ENCODE assay signal across 27 cellular contexts in the genomic region with DNA sequence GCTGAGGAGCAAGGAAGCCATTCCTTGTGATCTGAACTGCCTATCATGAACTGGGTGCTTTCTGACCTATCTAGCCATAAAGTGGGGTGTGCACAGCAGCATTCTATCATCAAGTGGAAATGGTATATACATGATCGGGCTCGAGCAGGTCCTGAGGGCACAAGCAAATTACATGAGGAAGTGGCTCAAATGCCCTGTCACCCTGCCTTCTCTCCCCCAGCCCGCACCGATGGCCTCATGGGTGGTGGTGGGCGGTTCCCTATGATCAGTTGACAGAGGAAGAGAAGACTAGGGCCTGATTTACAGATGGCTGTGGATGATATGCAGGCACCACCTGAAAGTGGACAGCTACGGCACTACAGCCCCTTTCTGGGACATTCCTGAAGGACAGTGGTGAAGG.
"Had no signal": no experiment of that assay in that cellular context is flagged by ENCODE, and none has a peak within 500 bp of the region (broad histone marks: within the 10 kb centered on the region; RNA-seq: fewer than 3 reads in every experiment).

No MANE protein-coding gene starts in this region.

- H3K4me3 ChIP-seq: K562, SJCRH30, SK-N-MC had no signal

- DNase-seq: activated CD4-positive, alpha-beta memory T cell treated with anti-CD3 and anti-CD28 coated beads for 36 hours; activated CD4-positive, alpha-beta T cell treated with anti-CD3 and anti-CD28 coated beads for 36 hours; activated CD4-positive, alpha-beta T cell treated with anti-CD3 and anti-CD28 coated beads, Interleukin-2, amount 50 U/mL, for 1 hour; activated CD8-positive, alpha-beta memory T cell treated with anti-CD3 and anti-CD28 coated beads, Interleukin-2, amount 50 U/mL, for 4 hours; activated gamma-delta T cell treated with Interleukin-2 at 50 U/mL for 16 hours; activated naive CD4-positive, alpha-beta T cell treated with anti-CD3 and anti-CD28 coated beads, Interleukin-2, amount 10 ng/mL, durations not matched to agents 7 days and 5 days; activated naive CD8-positive, alpha-beta T cell treated with anti-CD3 and anti-CD28 coated beads, Interleukin-2, amount 50 U/mL, for 24 hours; activated T-cell treated with anti-CD3 and anti-CD28 coated beads for 4 hours; activated T-cell treated with anti-CD3 and anti-CD28 coated beads, Interleukin-2, amount 50 U/mL, for 4 hours; aorta; brain microvascular endothelial cell; central memory CD4-positive, alpha-beta T cell; NCI-H1092; NCI-H1436 treated with DMSO at 0.1 percent for 48 hours; NCI-H1694 treated with DMSO at 0.1 percent for 48 hours; NCI-H2029; NCI-H345; NCI-H524 treated with DMSO at 0.1 percent for 48 hours; SHP77; SJCRH30 had no signal

- H3K27me3 ChIP-seq: brain microvascular endothelial cell, SJCRH30 had no signal

- H3K9me3 ChIP-seq: SJCRH30 had no signal

- H3K4me1 ChIP-seq: SJCRH30 had no signal

- H3K9me3 Mint-ChIP-seq: activated CD4-positive, alpha-beta memory T cell treated with anti-CD3 and anti-CD28 coated beads for 36 hours; activated naive CD4-positive, alpha-beta T cell treated with anti-CD3 and anti-CD28 coated beads, Interleukin-2, amount 10 ng/mL, durations not matched to agents 7 days and 5 days; activated naive CD8-positive, alpha-beta T cell treated with anti-CD3 and anti-CD28 coated beads, Interleukin-2, amount 50 U/mL, for 24 hours; activated T-cell treated with anti-CD3 and anti-CD28 coated beads, Interleukin-2, amount 50 U/mL, for 4 hours; activated T-helper 1 cell treated with anti-CD3 and anti-CD28 coated beads, Interleukin-12 subunit alpha, Interleukin-12 subunit beta, Interleukin-2, Interleukin-4 antibody, amounts not matched to agents 30 ng/mL and 10 ng/mL and 1 ng/mL, durations not matched to agents 14 hours and 24 hours and 36 hours; T-helper 1 cell treated with Interleukin-12 subunit alpha and Interleukin-12 subunit beta and Interleukin-4 antibody, amounts not matched to agents 30 μg/mL and 1 μg/mL, for 36 hours; T-helper 2 cell treated with Interferon-gamma antibody and Interleukin-4, amounts not matched to agents 5 μg/mL and 100 μg/mL, for 36 hours; WTC11 had no signal

- H3K27ac Mint-ChIP-seq: activated CD4-positive, alpha-beta memory T cell treated with anti-CD3 and anti-CD28 coated beads for 36 hours; activated CD4-positive, alpha-beta T cell treated with anti-CD3 and anti-CD28 coated beads for 36 hours; activated naive CD4-positive, alpha-beta T cell treated with anti-CD3 and anti-CD28 coated beads, Interleukin-2, amount 10 ng/mL, durations not matched to agents 7 days and 5 days; activated naive CD8-positive, alpha-beta T cell; activated naive CD8-positive, alpha-beta T cell treated with anti-CD3 and anti-CD28 coated beads, Interleukin-2, amount 50 U/mL, for 24 hours; activated T-helper 1 cell treated with anti-CD3 and anti-CD28 coated beads, Interleukin-12 subunit alpha, Interleukin-12 subunit beta, Interleukin-2, Interleukin-4 antibody, amounts not matched to agents 30 ng/mL and 10 ng/mL and 1 ng/mL, durations not matched to agents 14 hours and 24 hours and 36 hours; T-helper 1 cell treated with Interleukin-12 subunit alpha and Interleukin-12 subunit beta and Interleukin-4 antibody, amounts not matched to agents 30 μg/mL and 1 μg/mL, for 36 hours; T-helper 2 cell treated with Interferon-gamma antibody and Interleukin-4, amounts not matched to agents 5 μg/mL and 100 μg/mL, for 36 hours; WTC11 had no signal

- H3K27me3 Mint-ChIP-seq: activated CD4-positive, alpha-beta memory T cell treated with anti-CD3 and anti-CD28 coated beads for 36 hours; activated CD4-positive, alpha-beta T cell treated with anti-CD3 and anti-CD28 coated beads for 36 hours; activated naive CD4-positive, alpha-beta T cell treated with anti-CD3 and anti-CD28 coated beads, Interleukin-2, amount 10 ng/mL, durations not matched to agents 7 days and 5 days; activated naive CD8-positive, alpha-beta T cell; activated naive CD8-positive, alpha-beta T cell treated with anti-CD3 and anti-CD28 coated beads, Interleukin-2, amount 50 U/mL, for 24 hours had no signal

- H3K27ac ChIP-seq: brain microvascular endothelial cell, SJCRH30, SK-N-MC had no signal

- H3K4me1 Mint-ChIP-seq: activated CD4-positive, alpha-beta T cell treated with anti-CD3 and anti-CD28 coated beads for 36 hours; activated naive CD4-positive, alpha-beta T cell treated with anti-CD3 and anti-CD28 coated beads, Interleukin-2, amount 10 ng/mL, durations not matched to agents 7 days and 5 days; activated naive CD8-positive, alpha-beta T cell treated with anti-CD3 and anti-CD28 coated beads, Interleukin-2, amount 50 U/mL, for 24 hours; WTC11 had no signal

- H3K36me3 Mint-ChIP-seq: activated CD4-positive, alpha-beta memory T cell treated with anti-CD3 and anti-CD28 coated beads for 36 hours; activated naive CD4-positive, alpha-beta T cell treated with anti-CD3 and anti-CD28 coated beads, Interleukin-2, amount 10 ng/mL, durations not matched to agents 7 days and 5 days; activated naive CD8-positive, alpha-beta T cell; WTC11 had no signal

- H3K4me3 Mint-ChIP-seq: activated CD4-positive, alpha-beta memory T cell treated with anti-CD3 and anti-CD28 coated beads for 36 hours; activated CD4-positive, alpha-beta T cell treated with anti-CD3 and anti-CD28 coated beads for 36 hours; activated naive CD4-positive, alpha-beta T cell treated with anti-CD3 and anti-CD28 coated beads, Interleukin-2, amount 10 ng/mL, durations not matched to agents 7 days and 5 days; activated naive CD8-positive, alpha-beta T cell; activated naive CD8-positive, alpha-beta T cell treated with anti-CD3 and anti-CD28 coated beads, Interleukin-2, amount 50 U/mL, for 24 hours; activated T-cell treated with anti-CD3 and anti-CD28 coated beads, Interleukin-2, amount 50 U/mL, for 4 hours; activated T-helper 1 cell treated with anti-CD3 and anti-CD28 coated beads, Interleukin-12 subunit alpha, Interleukin-12 subunit beta, Interleukin-2, Interleukin-4 antibody, amounts not matched to agents 30 ng/mL and 10 ng/mL and 1 ng/mL, durations not matched to agents 14 hours and 24 hours and 36 hours; T-helper 1 cell treated with Interleukin-12 subunit alpha and Interleukin-12 subunit beta and Interleukin-4 antibody, amounts not matched to agents 30 μg/mL and 1 μg/mL, for 36 hours; T-helper 2 cell treated with Interferon-gamma antibody and Interleukin-4, amounts not matched to agents 5 μg/mL and 100 μg/mL, for 36 hours; WTC11 had no signal

- H3K36me3 ChIP-seq: brain microvascular endothelial cell, SJCRH30 had no signal
